29 cellular contexts compared by ENCODE assay signal in genomic region chr3:191361456-191361855, GRCh38. TPM values are rescaled to one million over a fixed set of nuclear protein-coding genes. Genes with fewer than 3 reads are reported as not detected.
DNase-seq lines count a peak whose midpoint lies in the region; ATAC-seq and TF ChIP-seq lines count a peak whose summit lies in the region.
"Had no signal": no experiment of that assay in that cellular context is flagged by ENCODE, and none has a peak within 500 bp of the region (broad histone marks: within the 10 kb centered on the region; RNA-seq: fewer than 3 reads in every experiment).

No MANE protein-coding gene starts in this region.

- no peak overlapping the region for H3K4me3 Mint-ChIP-seq in Caco-2 (ENCODE audit: unreplicated experiment)
- H3K4me3 Mint-ChIP-seq: activated CD4-positive, alpha-beta T cell treated with anti-CD3 and anti-CD28 coated beads for 36 hours; activated CD8-positive, alpha-beta T cell treated with anti-CD3 and anti-CD28 coated beads, Interleukin-2, amount 10 ng/mL, durations not matched to agents 7 days and 5 days; activated naive CD8-positive, alpha-beta T cell; central memory CD8-positive, alpha-beta T cell; dendritic cell treated with granulocyte-macrophage colony-stimulating factor and Interleukin-4, amounts not matched to agents 40 ng/mL and 50 ng/mL, for 4 days; nephron; T-helper 1 cell treated with Interleukin-12 subunit alpha and Interleukin-12 subunit beta and Interleukin-4 antibody, amounts not matched to agents 30 μg/mL and 1 μg/mL, for 36 hours had no signal

- no peak overlapping the region for H2AK5ac ChIP-seq in mesendoderm (ENCODE audit: low read length)

- no peak overlapping the region for H2BK15ac ChIP-seq in mesendoderm (replicated peaks; ENCODE audit: low read depth)

- H3K79me2 ChIP-seq in mesendoderm (ENCODE audit: control insufficient read depth, insufficient read depth, low read length), result no peaks in the 10 kb centered on the region
- H3K79me2 ChIP-seq: parathyroid adenoma had no signal

- peaks cover 22% of the 10 kb centered on the region for H3K4me1 Mint-ChIP-seq in Caco-2 (ENCODE audit: low read depth, unreplicated experiment)
- H3K4me1 Mint-ChIP-seq: central memory CD8-positive, alpha-beta T cell; nephron had no signal

- no peak for ATAC-seq in HG02970 (IDR thresholded peaks at IDR 0.05; ENCODE audit: low FRiP score, unreplicated experiment)
- ATAC-seq: A549; activated CD4-positive, alpha-beta T cell treated with anti-CD3 and anti-CD28 coated beads for 36 hours; activated CD8-positive, alpha-beta T cell treated with anti-CD3 and anti-CD28 coated beads, Interleukin-2, amount 10 ng/mL, durations not matched to agents 7 days and 5 days; gastroesophageal sphincter; left ventricle myocardium superior; right cardiac atrium had no signal

- H3K56ac ChIP-seq in mesendoderm (ENCODE audit: low read length), result peak overlapping the region; percentile 12

- 83 to 96% methylated on average over 1 of the region's 1 CpG for WGBS in ectodermal cell, 2 experiments
- no CpG with 5 or more reads among the region's 1 CpG for WGBS in mesendoderm (ENCODE audit: extremely low coverage, insufficient coverage, low lambda C conversion rate)

- no peak overlapping the region for H4K8ac ChIP-seq in mesendoderm (ENCODE audit: low read depth, low read length)

- H3K4me1 ChIP-seq in Caco-2 (peaks cover 18% of the 10 kb centered on the region; the same call in 1 of the 2 replicates), HUES6 (ENCODE audit: control insufficient read depth, insufficient read depth, low read length) (peaks cover 55% of the 10 kb centered on the region), ectodermal cell (ENCODE audit: control insufficient read depth, insufficient read depth, low read length) (peaks cover 7% of the 10 kb centered on the region), mesendoderm (ENCODE audit: control insufficient read depth, low read depth, low read length) (peaks cover 8% of the 10 kb centered on the region)
- H3K4me1 ChIP-seq: parathyroid adenoma had no signal

- no peak overlapping the region for H4K5ac ChIP-seq in mesendoderm (ENCODE audit: low read length)

- H3K4ac ChIP-seq in mesendoderm (ENCODE audit: low read depth, low read length), result no peak overlapping the region

- DNase-seq in Caco-2 (no peak), mesendoderm (peak; percentile 46), nucleus accumbens (lab: John Stamatoyannopoulos, UW) (no peak), NAMALWA (ENCODE audit: low spot score) (no peak), DMS114 treated with DMSO at 0.1 percent for 48 hours (lab: John Stamatoyannopoulos, UW; ENCODE audit: unreplicated experiment) (no peak)
- DNase-seq: activated CD4-positive, alpha-beta T cell treated with anti-CD3 and anti-CD28 coated beads for 36 hours; activated CD8-positive, alpha-beta T cell treated with anti-CD3 and anti-CD28 coated beads, Interleukin-2, amount 10 ng/mL, durations not matched to agents 7 days and 5 days; activated effector memory CD4-positive, alpha-beta T cell treated with Interleukin-2 at 50 U/mL for 16 hours; hypothalamus; KBM-7; left ventricle myocardium superior; NCI-H446; NCI-H82; right cardiac atrium; spleen; trophoblast cell had no signal

- CTCF ChIA-PET in Caco-2 (lab: Charles Lee), result no interaction called here

- no peaks in the 10 kb centered on the region for H3K9me3 Mint-ChIP-seq in Caco-2 (ENCODE audit: unreplicated experiment)
- H3K9me3 Mint-ChIP-seq: central memory CD8-positive, alpha-beta T cell; dendritic cell treated with granulocyte-macrophage colony-stimulating factor and Interleukin-4, amounts not matched to agents 40 ng/mL and 50 ng/mL, for 4 days; nephron; T-helper 1 cell treated with Interleukin-12 subunit alpha and Interleukin-12 subunit beta and Interleukin-4 antibody, amounts not matched to agents 30 μg/mL and 1 μg/mL, for 36 hours had no signal

- H3K79me1 ChIP-seq in mesendoderm (ENCODE audit: low read length), result no peaks in the 10 kb centered on the region

- no TSS peak for BruUV-seq in Caco-2 (replicated peaks; lab: Mats Ljungman, UMichigan)

- no peak for TF ChIP-seq CTCF in Caco-2 (IDR thresholded peaks at IDR 0.05; ENCODE audit: insufficient read depth in 1 of 2, low read depth in 1 of 2, low read length in 1 of 2, severe bottlenecking in 1 of 2, unreplicated experiment in 1 of 2)

- intact Hi-C loops in Caco-2 (cut with micrococcal nuclease; ENCODE audit: unreplicated experiment), result no loop called here

- peaks cover 29% of the 10 kb centered on the region for H3K36me3 Mint-ChIP-seq in Caco-2 (ENCODE audit: insufficient read depth, unreplicated experiment)
- H3K36me3 Mint-ChIP-seq: activated naive CD8-positive, alpha-beta T cell had no signal

- H3K27me3 Mint-ChIP-seq in Caco-2 (ENCODE audit: insufficient read depth, unreplicated experiment), result no peaks in the 10 kb centered on the region
- H3K27me3 Mint-ChIP-seq: activated CD4-positive, alpha-beta T cell treated with anti-CD3 and anti-CD28 coated beads for 36 hours; activated naive CD8-positive, alpha-beta T cell; central memory CD8-positive, alpha-beta T cell; dendritic cell treated with granulocyte-macrophage colony-stimulating factor and Interleukin-4, amounts not matched to agents 40 ng/mL and 50 ng/mL, for 4 days had no signal

- no peak overlapping the region for H3K18ac ChIP-seq in mesendoderm (ENCODE audit: low read length)

- H3K4me2 ChIP-seq in mesendoderm (ENCODE audit: low read length), result no peak overlapping the region
- H3K4me2 ChIP-seq: A549 had no signal

- H3K9me3 ChIP-seq in Caco-2, result no peaks in the 10 kb centered on the region
- H3K9me3 ChIP-seq in HUES6 (ENCODE audit: control insufficient read depth, insufficient read depth, low read depth, low read length), result no peaks in the 10 kb centered on the region
- no peaks in the 10 kb centered on the region for H3K9me3 ChIP-seq in ectodermal cell (ENCODE audit: control insufficient read depth, low read length)
- H3K9me3 ChIP-seq: A549, gastroesophageal sphincter, spleen had no signal

- no peak overlapping the region for H2BK5ac ChIP-seq in mesendoderm (ENCODE audit: low read length)

- H3K36me3 ChIP-seq in Caco-2 (ENCODE audit: control insufficient read depth, insufficient read depth, low read length), result no peaks in the 10 kb centered on the region
- H3K36me3 ChIP-seq in HUES6 (ENCODE audit: control insufficient read depth, insufficient read depth, low read length), result peaks cover 14% of the 10 kb centered on the region
- peaks cover 15% of the 10 kb centered on the region for H3K36me3 ChIP-seq in ectodermal cell (ENCODE audit: control insufficient read depth, insufficient read depth, low read length)
- H3K36me3 ChIP-seq in mesendoderm (ENCODE audit: control insufficient read depth, insufficient read depth, low read length), result no peaks in the 10 kb centered on the region

- H3K27ac Mint-ChIP-seq in Caco-2 (ENCODE audit: unreplicated experiment), result peak overlapping the region; percentile 63
- H3K27ac Mint-ChIP-seq: activated CD4-positive, alpha-beta T cell treated with anti-CD3 and anti-CD28 coated beads for 36 hours; activated CD8-positive, alpha-beta T cell treated with anti-CD3 and anti-CD28 coated beads, Interleukin-2, amount 10 ng/mL, durations not matched to agents 7 days and 5 days; activated naive CD8-positive, alpha-beta T cell; dendritic cell treated with granulocyte-macrophage colony-stimulating factor and Interleukin-4, amounts not matched to agents 40 ng/mL and 50 ng/mL, for 4 days; nephron; T-helper 1 cell treated with Interleukin-12 subunit alpha and Interleukin-12 subunit beta and Interleukin-4 antibody, amounts not matched to agents 30 μg/mL and 1 μg/mL, for 36 hours had no signal

- no peak overlapping the region for H3K23ac ChIP-seq in mesendoderm (ENCODE audit: low read length)

- H3K27ac ChIP-seq in HUES6 (ENCODE audit: low read depth, low read length) (peak overlapping the region; percentile 8; the same call in 1 of the 2 replicates), ectodermal cell (ENCODE audit: insufficient read depth, low read depth, low read length, poor library complexity, severe bottlenecking) (peak overlapping the region; percentile 48), mesendoderm (ENCODE audit: low read depth, low read length) (no peak overlapping the region)
- H3K27ac ChIP-seq: A549, gastroesophageal sphincter, parathyroid adenoma, RWPE1, SK-N-MC had no signal

- POLR2A ChIA-PET in Caco-2 (lab: Charles Lee), result no interaction called here

- no peak overlapping the region for H2BK120ac ChIP-seq in mesendoderm (ENCODE audit: low read depth, low read length)

- H3K4me3 ChIP-seq in Caco-2 (ENCODE audit: low read depth, low read length) (no peak overlapping the region), HUES6 (ENCODE audit: low read depth, low read length) (no peak overlapping the region), ectodermal cell (ENCODE audit: insufficient read depth, low read depth, low read length) (no peak overlapping the region), mesendoderm (ENCODE audit: low read length) (no peak overlapping the region)
- H3K4me3 ChIP-seq: A549, gastroesophageal sphincter, SK-N-MC, spleen had no signal

- H3K9ac ChIP-seq in HUES6 (ENCODE audit: low read length), result peak overlapping the region; percentile 31
- H3K9ac ChIP-seq in mesendoderm (ENCODE audit: low read length), result no peak overlapping the region
- H3K9ac ChIP-seq: parathyroid adenoma had no signal

- H3K27me3 ChIP-seq in Caco-2 (replicated peaks; ENCODE audit: control insufficient read depth, insufficient read depth, low read length), result no peaks in the 10 kb centered on the region
- no peaks in the 10 kb centered on the region for H3K27me3 ChIP-seq in HUES6 (ENCODE audit: control insufficient read depth, insufficient read depth, low read length)
- no peaks in the 10 kb centered on the region for H3K27me3 ChIP-seq in ectodermal cell (ENCODE audit: control insufficient read depth, insufficient read depth, low read length, poor library complexity, severe bottlenecking)
- no peaks in the 10 kb centered on the region for H3K27me3 ChIP-seq in mesendoderm (ENCODE audit: insufficient read depth, low read length, poor library complexity)
- H3K27me3 ChIP-seq: gastroesophageal sphincter, spleen had no signal

RNA-seq across cellular contexts. Expression of gene UTS2B, which starts 31.1 kb away (rescaled TPM):
- 0.19 and 0.52 TPM in 2 replicates for total RNA-seq in Caco-2 (2022)
- not detected for polyA plus RNA-seq in ectodermal cell (2013, experiment 1 of 4)
- 0.50 TPM for polyA plus RNA-seq in ectodermal cell (2013, experiment 2 of 4)
- polyA plus RNA-seq in ectodermal cell (2013, experiment 3 of 4), result not detected
- not detected for polyA plus RNA-seq in ectodermal cell (2013, experiment 4 of 4)
- 0.04 TPM for polyA plus RNA-seq in mesendoderm (2013, experiment 1 of 2)
- polyA plus RNA-seq in mesendoderm (2013, experiment 2 of 2), result not detected
- total RNA-seq: activated CD4-positive, alpha-beta T cell treated with anti-CD3 and anti-CD28 coated beads for 36 hours; activated CD8-positive, alpha-beta T cell treated with anti-CD3 and anti-CD28 coated beads, Interleukin-2, amount 10 ng/mL, durations not matched to agents 7 days and 5 days had no signal

RNA-seq across cellular contexts. Expression of gene CCDC50, which starts 32.3 kb away (rescaled TPM):
- 49.5 and 53.1 TPM in 2 replicates for total RNA-seq in Caco-2 (2022)
- polyA plus RNA-seq in ectodermal cell (2013, experiment 1 of 4), result 57.1 TPM
- 64.0 TPM for polyA plus RNA-seq in ectodermal cell (2013, experiment 2 of 4)
- polyA plus RNA-seq in ectodermal cell (2013, experiment 3 of 4), result 56.6 TPM
- 61.3 TPM for polyA plus RNA-seq in ectodermal cell (2013, experiment 4 of 4)
- polyA plus RNA-seq in mesendoderm (2013, experiment 1 of 2), result 28.5 TPM
- 29.1 TPM for polyA plus RNA-seq in mesendoderm (2013, experiment 2 of 2)
